ENCODE assay signal across 26 cellular contexts in the genomic region with DNA sequence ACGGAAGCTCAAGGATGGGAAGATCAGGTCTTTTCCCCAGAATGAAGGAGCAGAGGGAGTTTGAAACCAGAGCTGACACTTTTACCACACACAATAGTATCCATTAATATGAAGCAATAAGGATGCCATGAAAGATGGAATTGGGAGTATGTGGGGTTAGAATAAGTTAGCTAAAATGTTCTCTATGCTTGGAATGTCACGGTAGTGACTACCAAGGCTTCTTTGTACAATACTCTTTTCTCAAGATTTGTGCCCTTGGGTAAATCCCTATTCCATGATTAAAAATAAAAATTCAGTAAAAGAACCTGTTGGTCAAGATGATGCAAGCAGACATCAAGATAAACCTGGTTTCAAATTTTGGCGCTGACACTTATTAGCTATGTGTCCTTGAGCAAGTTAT.
"Had no signal": no experiment of that assay in that cellular context is flagged by ENCODE, and none has a peak within 500 bp of the region (broad histone marks: within the 10 kb centered on the region; RNA-seq: fewer than 3 reads in every experiment).

No MANE protein-coding gene starts in this region.

- H3K9me3 ChIP-seq: body of pancreas, MG63, Peyer's patch had no signal

- H3K27ac ChIP-seq: body of pancreas, KMS-11, Peyer's patch, SJSA1 had no signal

- H3K36me3 ChIP-seq: MG63, Peyer's patch, SJSA1 had no signal

- H3K27me3 ChIP-seq: body of pancreas, MG63, Peyer's patch, SJSA1 had no signal

- H3K4me1 ChIP-seq: body of pancreas, Peyer's patch, SJSA1 had no signal

- ATAC-seq: activated naive CD4-positive, alpha-beta T cell treated with anti-CD3 and anti-CD28 coated beads, Interleukin-2, amount 50 U/mL, for 72 hours; activated naive CD8-positive, alpha-beta T cell treated with anti-CD3 and anti-CD28 coated beads, Interleukin-2, amount 50 U/mL, for 24 hours; activated T-cell treated with anti-CD3 and anti-CD28 coated beads, Interleukin-2, amount 50 U/mL, for 4 hours; body of pancreas; SK-N-SH treated with all-trans-retinoic acid at 6 μM for 48 hours; T-helper 17 cell had no signal

- DNase-seq: activated B cell treated with CpG ODN at 0.5 μM for 24 hours; activated CD4-positive, alpha-beta memory T cell treated with anti-CD3 and anti-CD28 coated beads for 36 hours; activated CD4-positive, alpha-beta T cell treated with anti-CD3 and anti-CD28 coated beads for 1 hour; activated CD4-positive, alpha-beta T cell treated with anti-CD3 and anti-CD28 coated beads, Interleukin-2, amount 10 ng/mL, durations not matched to agents 24 days and 14 days; activated CD8-positive, alpha-beta memory T cell treated with anti-CD3 and anti-CD28 coated beads for 24 hours; activated effector memory CD4-positive, alpha-beta T cell treated with anti-CD3 and anti-CD28 coated beads, Interleukin-2, amount 50 U/mL, for 16 hours; activated naive CD4-positive, alpha-beta T cell treated with Interleukin-2 at 50 U/mL for 16 hours; activated naive CD8-positive, alpha-beta T cell treated with anti-CD3 and anti-CD28 coated beads, Interleukin-2, amount 50 U/mL, for 24 hours; activated T-cell treated with anti-CD3 and anti-CD28 coated beads, Interleukin-2, amount 50 U/mL, for 4 hours; body of pancreas; MG63; NCI-H1105; NCI-H1436; NCI-H187; NCI-H2081; NCI-H510A treated with DMSO at 0.1 percent for 48 hours; NK-92 treated with Interleukin-12 subunit alpha and Interleukin-12 subunit beta, amount 100 ng/mL, for 24 hours; OCI-M1; Peyer's patch; SHP77; T-helper 17 cell; T-helper 9 cell had no signal

- H3K4me3 ChIP-seq: body of pancreas, MG63, Peyer's patch, SJSA1 had no signal
